ENCODE assay signal across 13 cellular contexts in genomic region chr19:47955936-47956335, GRCh38. TPM values are rescaled to one million over a fixed set of nuclear protein-coding genes. Genes with fewer than 3 reads are reported as not detected.
A peak's percentile ranks its signal among the peaks of the same experiment; 100 is the strongest.
DNase-seq lines count a peak whose midpoint lies in the region; ATAC-seq and TF ChIP-seq lines count a peak whose summit lies in the region.
"Not testable (repeated sequence)": the region's sequence is repeated elsewhere in the genome, so short reads cannot be mapped to it uniquely, and the experiment has no call there.
"Had no signal": no experiment of that assay in that cellular context is flagged by ENCODE, and none has a peak within 500 bp of the region (broad histone marks: within the 10 kb centered on the region; RNA-seq: fewer than 3 reads in every experiment).

No MANE protein-coding gene starts in this region.

- H3K4me1 ChIP-seq in Caco-2; RWPE2 (ENCODE audit: insufficient read depth, poor library complexity, severe bottlenecking); sigmoid colon; transverse colon: not testable (repeated sequence)

- not testable (repeated sequence) for TF ChIP-seq CTCF in Caco-2 (IDR thresholded peaks at IDR 0.05; ENCODE audit: insufficient read depth in 1 of 2, low read depth in 1 of 2, low read length in 1 of 2, severe bottlenecking in 1 of 2, unreplicated experiment in 1 of 2); RWPE2 (IDR thresholded peaks at IDR 0.05; ENCODE audit: poor library complexity, severe bottlenecking); sigmoid colon (IDR thresholded peaks at IDR 0.05); transverse colon (IDR thresholded peaks at IDR 0.05)

- POLR2A ChIA-PET in Caco-2 (lab: Charles Lee) = not testable (repeated sequence)

- in situ Hi-C loops in transverse colon (cut with MboI; ENCODE audit: low pct_ligation_motif_present in 1 of 4, low pct_unique_long_range_greater_than_20kb in 1 of 4, low sequenced_read_pairs in 3 of 4) = loop anchor here in 3 of 4 donors (25.0 kb wide), 3 partner anchors 131 to 331 kb away; partner anchors contain the start of genes LIG1 (in 1 of the 3) and ZSWIM9 (in 1 of the 3)

- H3K9me3 Mint-ChIP-seq in Caco-2 (ENCODE audit: unreplicated experiment) = not testable (repeated sequence)

- H3K9me3 ChIP-seq in Caco-2; RWPE2 (ENCODE audit: severe bottlenecking); sigmoid colon; transverse colon: not testable (repeated sequence)

- peak; percentile 36 to 63 for DNase-seq in Caco-2
- peak; percentile 81 for DNase-seq in RWPE2 (ENCODE audit: low spot score)
- DNase-seq in activated CD4-positive, alpha-beta T cell treated with anti-CD3 and anti-CD28 coated beads for 48 hours = peak; percentile 16
- DNase-seq in activated effector memory CD4-positive, alpha-beta T cell treated with anti-CD3 and anti-CD28 coated beads, Interleukin-2, amount 50 U/mL, for 16 hours = peak; percentile 70
- DNase-seq in left cardiac atrium = peak; percentile 34
- DNase-seq in mesenteric fat pad (ENCODE audit: low spot score) = peak; percentile 96
- DNase-seq in sigmoid colon = peak; percentile 76
- DNase-seq in transverse colon = peak; percentile 17

- H3K4me3 ChIP-seq in Caco-2 (ENCODE audit: low read depth, low read length); RWPE2 (ENCODE audit: severe bottlenecking); sigmoid colon; transverse colon: not testable (repeated sequence)

- TF ChIP-seq POLR2A in sigmoid colon (IDR thresholded peaks at IDR 0.05); transverse colon (IDR thresholded peaks at IDR 0.05): not testable (repeated sequence)

- not testable (repeated sequence) for ATAC-seq in RWPE2 (ENCODE audit: low read depth); left cardiac atrium

- not testable (repeated sequence) for H3K4me1 Mint-ChIP-seq in Caco-2 (ENCODE audit: low read depth, unreplicated experiment)

- TF ChIP-seq EP300 in sigmoid colon (IDR thresholded peaks at IDR 0.05); transverse colon (IDR thresholded peaks at IDR 0.05; ENCODE audit: low read depth): not testable (repeated sequence)

- CTCF ChIA-PET in Caco-2 (lab: Charles Lee) = not testable (repeated sequence)

- not testable (repeated sequence) for H3K27ac ChIP-seq in RWPE2 (ENCODE audit: poor library complexity, severe bottlenecking); sigmoid colon; transverse colon

- not testable (repeated sequence) for H3K27ac Mint-ChIP-seq in Caco-2 (ENCODE audit: unreplicated experiment)

- WGBS in sigmoid colon, 2 donors = 82 to 89% methylated on average over 7 of the region's 11 CpGs
- WGBS in transverse colon (ENCODE audit: low coverage in 1 of 2), 2 donors = 76 to 80% methylated on average over 5 to 8 of the region's 11 CpGs

- H3K27me3 Mint-ChIP-seq in Caco-2 (ENCODE audit: insufficient read depth, unreplicated experiment) = not testable (repeated sequence)

- not testable (repeated sequence) for H3K36me3 Mint-ChIP-seq in Caco-2 (ENCODE audit: insufficient read depth, unreplicated experiment)

- H3K27me3 ChIP-seq in Caco-2 (replicated peaks; ENCODE audit: control insufficient read depth, insufficient read depth, low read length); sigmoid colon: not testable (repeated sequence)
- H3K27me3 ChIP-seq in RWPE2 (ENCODE audit: insufficient read depth, poor library complexity, severe bottlenecking) = peaks cover 10% of the 10 kb centered on the region
- H3K27me3 ChIP-seq in transverse colon = peaks cover 20% of the 10 kb centered on the region

- not testable (repeated sequence) for H3K4me3 Mint-ChIP-seq in Caco-2 (ENCODE audit: unreplicated experiment)

- BruUV-seq in Caco-2 (replicated peaks; lab: Mats Ljungman, UMichigan) = not testable (repeated sequence)

- intact Hi-C loops in Caco-2 (cut with micrococcal nuclease; ENCODE audit: unreplicated experiment); left cardiac atrium (cut with DNase I); sigmoid colon (cut with DNase I); transverse colon (cut with DNase I; ENCODE audit: low total_unique reads): not testable (repeated sequence)

- H3K36me3 ChIP-seq in Caco-2 (ENCODE audit: control insufficient read depth, insufficient read depth, low read length); RWPE2 (ENCODE audit: low read depth); sigmoid colon; transverse colon: not testable (repeated sequence)

RNA-seq across cellular contexts. Expression of gene BSPH1, which starts 36.0 kb away (rescaled TPM):
- total RNA-seq in Caco-2 (2022) (not detected in 2 replicates), left cardiac atrium (not detected), mesenteric fat pad (not detected), sigmoid colon (not detected), transverse colon (not detected)
- polyA plus RNA-seq in sigmoid colon = not detected
- total RNA-seq: CD4-positive, alpha-beta T cell; GM23338; HT1080 had no signal
- polyA plus RNA-seq: A549, BJ, GM23338 had no signal

RNA-seq across cellular contexts. Expression of gene ELSPBP1, which starts 38.5 kb away (rescaled TPM):
- total RNA-seq in Caco-2 (2022) (not detected in 2 replicates), left cardiac atrium (not detected), mesenteric fat pad (not detected), sigmoid colon (not detected), transverse colon (not detected)
- not detected for polyA plus RNA-seq in sigmoid colon
- total RNA-seq: CD4-positive, alpha-beta T cell; GM23338; HT1080 had no signal
- polyA plus RNA-seq: A549, BJ, GM23338 had no signal

Comparison
In these comparisons a context has a peak if more than half of its experiments do, and no peak if none do; other contexts are left out.
1. DNase-seq: peak in every context shown above with its lines; median percentile 96 in mesenteric fat pad; 81 in RWPE2; 76 in sigmoid colon; 70 in activated effector memory CD4-positive, alpha-beta T cell treated with anti-CD3 and anti-CD28 coated beads, Interleukin-2, amount 50 U/mL, for 16 hours; 50 in Caco-2; 34 in left cardiac atrium; 17 in transverse colon; 16 in activated CD4-positive, alpha-beta T cell treated with anti-CD3 and anti-CD28 coated beads for 48 hours.